Comparison of ENCODE assay signal across 10 cellular contexts in genomic region chr16:17026600-17027242, GRCh38.
A peak's percentile ranks its signal among the peaks of the same experiment; 100 is the strongest.
DNase-seq lines count a peak whose midpoint lies in the region; ATAC-seq, FAIRE-seq and TF ChIP-seq lines count a peak whose summit lies in the region.
"Had no signal": no experiment of that assay in that cellular context is flagged by ENCODE, and none has a peak within 500 bp of the region (broad histone marks: within the 10 kb centered on the region; RNA-seq: fewer than 3 reads in every experiment).

No MANE protein-coding gene starts in this region.

- DNase-seq in GM19239 (ENCODE audit: insufficient read length, low spot score) (peak; percentile 20), NCI-H2081 (lab: John Stamatoyannopoulos, UW) (no peak), DMS79 treated with DMSO at 0.1 percent for 48 hours (lab: John Stamatoyannopoulos, UW) (no peak), Caco-2 (no peak), T-helper 9 cell (no peak)
- DNase-seq in activated T-helper 2 cell treated with anti-CD3 and anti-CD28 coated beads, Interferon-gamma antibody, Interleukin-2, Interleukin-4, amounts not matched to agents 10 μg/mL and 5 μg/mL and 100 μg/mL, durations not matched to agents 14 hours and 24 hours and 36 hours (ENCODE audit: low spot score): peak; percentile 32

- no peak for TF ChIP-seq CTCF in Caco-2 (IDR thresholded peaks at IDR 0.05; ENCODE audit: insufficient read depth in 1 of 2, low read depth in 1 of 2, low read length in 1 of 2, severe bottlenecking in 1 of 2, unreplicated experiment in 1 of 2)

- peak overlapping the region; percentile 0 to 88 (median 72); a peak in 20 of 22 replicates for H3K4me2 ChIP-seq in BLaER1 treated with 17β-estradiol and CSF1 and Interleukin-3, amounts not matched to agents 10 nM and 100 nM

- peak; percentile 82 for ATAC-seq in HG03045 (IDR thresholded peaks at IDR 0.05; ENCODE audit: unreplicated experiment)

- H3K27ac ChIP-seq in BLaER1 treated with 17β-estradiol and CSF1 and Interleukin-3, amounts not matched to agents 10 nM and 100 nM: peak overlapping the region in 3 of 11 experiments; percentile 6 to 44 (median 12); a peak in 2 of 22 replicates
- H3K27ac ChIP-seq: esophagus muscularis mucosa, thoracic aorta had no signal

- peak overlapping the region in 1 of 10 experiments; percentile 38; a peak in 2 of 20 replicates for H3K4me3 ChIP-seq in BLaER1 treated with 17β-estradiol and CSF1 and Interleukin-3, amounts not matched to agents 10 nM and 100 nM
- no peak overlapping the region for H3K4me3 ChIP-seq in Caco-2 (ENCODE audit: low read depth, low read length)
- H3K4me3 ChIP-seq: esophagus muscularis mucosa, thoracic aorta had no signal

- H3K27me3 ChIP-seq in BLaER1 treated with 17β-estradiol and CSF1 and Interleukin-3, amounts not matched to agents 10 nM and 100 nM: no peaks in the 10 kb centered on the region
- no peaks in the 10 kb centered on the region for H3K27me3 ChIP-seq in Caco-2 (replicated peaks; ENCODE audit: control insufficient read depth, insufficient read depth, low read length)

- intact Hi-C loops in activated T-helper 2 cell treated with anti-CD3 and anti-CD28 coated beads, Interferon-gamma antibody, Interleukin-2, Interleukin-4, amounts not matched to agents 10 μg/mL and 5 μg/mL and 100 μg/mL, durations not matched to agents 14 hours and 24 hours and 36 hours (cut with micrococcal nuclease): no loop called here
- intact Hi-C loops in Caco-2 (cut with micrococcal nuclease; ENCODE audit: unreplicated experiment): no loop called here

- CTCF ChIA-PET in Caco-2 (lab: Charles Lee): no interaction called here

- H3K4me1 ChIP-seq in BLaER1 treated with 17β-estradiol and CSF1 and Interleukin-3, amounts not matched to agents 10 nM and 100 nM: peaks cover 6 to 44% (median 23%) of the 10 kb centered on the region in 10 experiments
- no peaks in the 10 kb centered on the region for H3K4me1 ChIP-seq in Caco-2
- H3K4me1 ChIP-seq: esophagus muscularis mucosa had no signal

- H3K27me3 Mint-ChIP-seq in activated T-helper 2 cell treated with anti-CD3 and anti-CD28 coated beads, Interferon-gamma antibody, Interleukin-2, Interleukin-4, amounts not matched to agents 10 μg/mL and 5 μg/mL and 100 μg/mL, durations not matched to agents 14 hours and 24 hours and 36 hours (ENCODE audit: low read depth): no peaks in the 10 kb centered on the region
- H3K27me3 Mint-ChIP-seq in Caco-2 (ENCODE audit: insufficient read depth, unreplicated experiment): no peaks in the 10 kb centered on the region

- peak; percentile 97 for FAIRE-seq in GM19239 (lab: Jason Lieb, UNC)

- H3K9me3 ChIP-seq in BLaER1 treated with 17β-estradiol and CSF1 and Interleukin-3, amounts not matched to agents 10 nM and 100 nM (replicated peaks in 1 of 11): peaks cover 0 to 23% (median 12%) of the 10 kb centered on the region in 11 experiments; a peak in 14 of 22 replicates
- H3K9me3 ChIP-seq in Caco-2: no peaks in the 10 kb centered on the region
- H3K9me3 ChIP-seq: thoracic aorta had no signal

- no peak overlapping the region for H3K4me3 Mint-ChIP-seq in activated T-helper 2 cell treated with anti-CD3 and anti-CD28 coated beads, Interferon-gamma antibody, Interleukin-2, Interleukin-4, amounts not matched to agents 10 μg/mL and 5 μg/mL and 100 μg/mL, durations not matched to agents 14 hours and 24 hours and 36 hours (ENCODE audit: low read depth)
- no peak overlapping the region for H3K4me3 Mint-ChIP-seq in Caco-2 (ENCODE audit: unreplicated experiment)

- H3K27ac Mint-ChIP-seq in activated T-helper 2 cell treated with anti-CD3 and anti-CD28 coated beads, Interferon-gamma antibody, Interleukin-2, Interleukin-4, amounts not matched to agents 10 μg/mL and 5 μg/mL and 100 μg/mL, durations not matched to agents 14 hours and 24 hours and 36 hours: peak overlapping the region; percentile 79
- H3K27ac Mint-ChIP-seq in Caco-2 (ENCODE audit: unreplicated experiment): no peak overlapping the region

- H3K36me3 ChIP-seq in BLaER1 treated with 17β-estradiol and CSF1 and Interleukin-3, amounts not matched to agents 10 nM and 100 nM: no peaks in the 10 kb centered on the region
- no peaks in the 10 kb centered on the region for H3K36me3 ChIP-seq in Caco-2 (ENCODE audit: control insufficient read depth, insufficient read depth, low read length)
- H3K36me3 ChIP-seq: esophagus muscularis mucosa, thoracic aorta had no signal

- peaks cover 38% of the 10 kb centered on the region for H3K4me1 Mint-ChIP-seq in activated T-helper 2 cell treated with anti-CD3 and anti-CD28 coated beads, Interferon-gamma antibody, Interleukin-2, Interleukin-4, amounts not matched to agents 10 μg/mL and 5 μg/mL and 100 μg/mL, durations not matched to agents 14 hours and 24 hours and 36 hours (ENCODE audit: low read depth)
- no peaks in the 10 kb centered on the region for H3K4me1 Mint-ChIP-seq in Caco-2 (ENCODE audit: low read depth, unreplicated experiment)

- H3K9ac ChIP-seq in BLaER1 treated with 17β-estradiol and CSF1 and Interleukin-3, amounts not matched to agents 10 nM and 100 nM: peak overlapping the region in 1 of 11 experiments; percentile 33; a peak in 2 of 22 replicates

- BruUV-seq in Caco-2 (replicated peaks; lab: Mats Ljungman, UMichigan): no TSS peak

- H3K36me3 Mint-ChIP-seq in activated T-helper 2 cell treated with anti-CD3 and anti-CD28 coated beads, Interferon-gamma antibody, Interleukin-2, Interleukin-4, amounts not matched to agents 10 μg/mL and 5 μg/mL and 100 μg/mL, durations not matched to agents 14 hours and 24 hours and 36 hours (ENCODE audit: low read depth): peaks cover 21% of the 10 kb centered on the region
- no peaks in the 10 kb centered on the region for H3K36me3 Mint-ChIP-seq in Caco-2 (ENCODE audit: insufficient read depth, unreplicated experiment)

- POLR2A ChIA-PET in Caco-2 (lab: Charles Lee): no interaction called here

- H3K9me3 Mint-ChIP-seq in activated T-helper 2 cell treated with anti-CD3 and anti-CD28 coated beads, Interferon-gamma antibody, Interleukin-2, Interleukin-4, amounts not matched to agents 10 μg/mL and 5 μg/mL and 100 μg/mL, durations not matched to agents 14 hours and 24 hours and 36 hours: peaks cover 22% of the 10 kb centered on the region
- no peaks in the 10 kb centered on the region for H3K9me3 Mint-ChIP-seq in Caco-2 (ENCODE audit: unreplicated experiment)

- H4K20me1 ChIP-seq in BLaER1 treated with 17β-estradiol and CSF1 and Interleukin-3, amounts not matched to agents 10 nM and 100 nM: no peaks in the 10 kb centered on the region

Comparison
In these comparisons a context has a peak if more than half of its experiments do, and no peak if none do; other contexts are left out.
1. DNase-seq: peak in GM19239 (single experiment) and activated T-helper 2 cell treated with anti-CD3 and anti-CD28 coated beads, Interferon-gamma antibody, Interleukin-2, Interleukin-4, amounts not matched to agents 10 μg/mL and 5 μg/mL and 100 μg/mL, durations not matched to agents 14 hours and 24 hours and 36 hours (single experiment); none in NCI-H2081 (0 of 2), DMS79 treated with DMSO at 0.1 percent for 48 hours (single experiment), Caco-2 (0 of 2) and T-helper 9 cell (single experiment).